1 cellular context compared by ENCODE assay signal in the genomic region with DNA sequence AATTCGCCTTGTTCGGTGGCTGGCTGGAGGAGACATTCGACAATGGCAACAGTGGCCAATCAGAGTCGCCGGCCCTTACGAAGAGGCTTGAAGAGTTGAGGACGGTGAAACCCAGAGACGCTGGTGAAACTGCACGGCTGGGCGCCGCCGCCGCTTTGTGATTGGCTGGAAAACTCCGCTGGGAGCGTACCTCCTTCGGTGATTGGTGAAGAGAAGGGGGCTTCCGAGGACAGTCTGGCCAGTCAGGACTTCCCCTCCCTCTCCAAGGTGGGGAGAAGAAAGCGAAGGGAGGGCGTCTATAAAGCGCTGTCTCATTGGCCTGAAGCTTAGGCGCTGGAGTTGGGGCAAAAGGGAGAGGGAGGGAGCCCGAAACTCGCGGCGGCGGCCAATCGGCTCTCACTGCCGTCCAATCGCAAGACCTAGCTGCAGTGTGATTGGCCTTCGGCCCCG.
A peak's percentile ranks its signal among the peaks of the same experiment; 100 is the strongest.
TF ChIP-seq lines count a peak whose summit lies in the region.

No MANE protein-coding gene starts in this region.

TF ChIP-seq in HepG2, 621 proteins besides CTCF, POLR2A, EP300 and RAD21 (continued from another document and continues in another):
- no peak for TF ChIP-seq ZNF407 (CRISPR knock-in tag; IDR thresholded peaks at IDR 0.05; ENCODE audit: not compliant biosample characterization)
- TF ChIP-seq ZNF879 (CRISPR knock-in tag; IDR thresholded peaks at IDR 0.05), result no peak
- TF ChIP-seq ZNF547 (CRISPR knock-in tag; IDR thresholded peaks at IDR 0.05), result no peak
- TF ChIP-seq RFXAP (CRISPR knock-in tag; IDR thresholded peaks at IDR 0.05; ENCODE audit: borderline replicate concordance), result peak; percentile 98
- no peak for TF ChIP-seq ZNF589 (CRISPR knock-in tag; conservative IDR thresholded peaks at IDR 0.05)
- no peak for TF ChIP-seq ZNF441 (CRISPR knock-in tag; IDR thresholded peaks at IDR 0.05; ENCODE audit: borderline replicate concordance)
- no peak for TF ChIP-seq RELA (CRISPR knock-in tag; IDR thresholded peaks at IDR 0.05)
- no peak for TF ChIP-seq ATM (IDR thresholded peaks at IDR 0.05; ENCODE audit: borderline replicate concordance)
- no peak for TF ChIP-seq ZBTB46 (CRISPR knock-in tag; IDR thresholded peaks at IDR 0.05; ENCODE audit: borderline replicate concordance)
- TF ChIP-seq ZNF761 (CRISPR knock-in tag; conservative IDR thresholded peaks at IDR 0.05), result no peak
- TF ChIP-seq ELF4 (CRISPR knock-in tag; IDR thresholded peaks at IDR 0.05; ENCODE audit: borderline replicate concordance), result no peak
- no peak for TF ChIP-seq PLRG1 (conservative IDR thresholded peaks at IDR 0.05)
- TF ChIP-seq, protein P1, sequence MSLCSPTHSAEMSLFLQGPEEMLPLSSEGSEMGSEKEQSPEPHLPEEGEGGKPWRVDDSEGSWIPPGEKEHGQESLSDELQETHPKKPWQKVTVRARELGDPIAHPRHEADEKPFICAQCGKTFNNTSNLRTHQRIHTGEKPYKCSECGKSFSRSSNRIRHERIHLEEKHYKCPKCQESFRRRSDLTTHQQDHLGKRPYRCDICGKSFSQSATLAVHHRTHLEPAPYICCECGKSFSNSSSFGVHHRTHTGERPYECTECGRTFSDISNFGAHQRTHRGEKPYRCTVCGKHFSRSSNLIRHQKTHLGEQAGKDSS (CRISPR knock-in tag; IDR thresholded peaks at IDR 0.05; ENCODE audit: borderline replicate concordance, low read depth), result no peak
- TF ChIP-seq, protein P2, sequence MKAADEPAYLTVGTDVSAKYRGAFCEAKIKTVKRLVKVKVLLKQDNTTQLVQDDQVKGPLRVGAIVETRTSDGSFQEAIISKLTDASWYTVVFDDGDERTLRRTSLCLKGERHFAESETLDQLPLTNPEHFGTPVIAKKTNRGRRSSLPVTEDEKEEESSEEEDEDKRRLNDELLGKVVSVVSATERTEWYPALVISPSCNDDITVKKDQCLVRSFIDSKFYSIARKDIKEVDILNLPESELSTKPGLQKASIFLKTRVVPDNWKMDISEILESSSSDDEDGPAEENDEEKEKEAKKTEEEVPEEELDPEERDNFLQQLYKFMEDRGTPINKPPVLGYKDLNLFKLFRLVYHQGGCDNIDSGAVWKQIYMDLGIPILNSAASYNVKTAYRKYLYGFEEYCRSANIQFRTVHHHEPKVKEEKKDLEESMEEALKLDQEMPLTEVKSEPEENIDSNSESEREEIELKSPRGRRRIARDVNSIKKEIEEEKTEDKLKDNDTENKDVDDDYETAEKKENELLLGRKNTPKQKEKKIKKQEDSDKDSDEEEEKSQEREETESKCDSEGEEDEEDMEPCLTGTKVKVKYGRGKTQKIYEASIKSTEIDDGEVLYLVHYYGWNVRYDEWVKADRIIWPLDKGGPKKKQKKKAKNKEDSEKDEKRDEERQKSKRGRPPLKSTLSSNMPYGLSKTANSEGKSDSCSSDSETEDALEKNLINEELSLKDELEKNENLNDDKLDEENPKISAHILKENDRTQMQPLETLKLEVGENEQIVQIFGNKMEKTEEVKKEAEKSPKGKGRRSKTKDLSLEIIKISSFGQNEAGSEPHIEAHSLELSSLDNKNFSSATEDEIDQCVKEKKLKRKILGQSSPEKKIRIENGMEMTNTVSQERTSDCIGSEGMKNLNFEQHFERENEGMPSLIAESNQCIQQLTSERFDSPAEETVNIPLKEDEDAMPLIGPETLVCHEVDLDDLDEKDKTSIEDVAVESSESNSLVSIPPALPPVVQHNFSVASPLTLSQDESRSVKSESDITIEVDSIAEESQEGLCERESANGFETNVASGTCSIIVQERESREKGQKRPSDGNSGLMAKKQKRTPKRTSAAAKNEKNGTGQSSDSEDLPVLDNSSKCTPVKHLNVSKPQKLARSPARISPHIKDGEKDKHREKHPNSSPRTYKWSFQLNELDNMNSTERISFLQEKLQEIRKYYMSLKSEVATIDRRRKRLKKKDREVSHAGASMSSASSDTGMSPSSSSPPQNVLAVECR (CRISPR knock-in tag; IDR thresholded peaks at IDR 0.05; ENCODE audit: borderline replicate concordance), result no peak
- TF ChIP-seq HOXA3 (CRISPR knock-in tag; IDR thresholded peaks at IDR 0.05), result peak; percentile 30; the same call in 1 of the 2 replicates
- no peak for TF ChIP-seq TBX2 (CRISPR knock-in tag; IDR thresholded peaks at IDR 0.05; ENCODE audit: borderline replicate concordance)
- no peak for TF ChIP-seq TRIM24 (CRISPR knock-in tag; IDR thresholded peaks at IDR 0.05)
- TF ChIP-seq UBTF (CRISPR knock-in tag; IDR thresholded peaks at IDR 0.05), result no peak
- no peak for TF ChIP-seq EHMT2 (IDR thresholded peaks at IDR 0.05; ENCODE audit: borderline replicate concordance, low read depth, low read length)
- TF ChIP-seq, protein P3, sequence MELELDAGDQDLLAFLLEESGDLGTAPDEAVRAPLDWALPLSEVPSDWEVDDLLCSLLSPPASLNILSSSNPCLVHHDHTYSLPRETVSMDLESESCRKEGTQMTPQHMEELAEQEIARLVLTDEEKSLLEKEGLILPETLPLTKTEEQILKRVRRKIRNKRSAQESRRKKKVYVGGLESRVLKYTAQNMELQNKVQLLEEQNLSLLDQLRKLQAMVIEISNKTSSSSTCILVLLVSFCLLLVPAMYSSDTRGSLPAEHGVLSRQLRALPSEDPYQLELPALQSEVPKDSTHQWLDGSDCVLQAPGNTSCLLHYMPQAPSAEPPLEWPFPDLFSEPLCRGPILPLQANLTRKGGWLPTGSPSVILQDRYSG (CRISPR knock-in tag; IDR thresholded peaks at IDR 0.05), result no peak
- TF ChIP-seq ZKSCAN8 (CRISPR knock-in tag; IDR thresholded peaks at IDR 0.05; ENCODE audit: borderline replicate concordance), result no peak
- no peak for TF ChIP-seq TOPORS (CRISPR knock-in tag; IDR thresholded peaks at IDR 0.05)
- TF ChIP-seq SIX4 (CRISPR knock-in tag; IDR thresholded peaks at IDR 0.05), result no peak
- no peak for TF ChIP-seq ISX (CRISPR knock-in tag; conservative IDR thresholded peaks at IDR 0.05)
- no peak for TF ChIP-seq DNMT1 (CRISPR knock-in tag; IDR thresholded peaks at IDR 0.05)
- TF ChIP-seq MAZ (IDR thresholded peaks at IDR 0.05; ENCODE audit: borderline replicate concordance, low read depth, low read length), result peak; percentile 90; the same call in 1 of the 2 replicates
- no peak for TF ChIP-seq MAZ (CRISPR knock-in tag; IDR thresholded peaks at IDR 0.05; ENCODE audit: low read depth)
- TF ChIP-seq NFYB (CRISPR knock-in tag; IDR thresholded peaks at IDR 0.05), result peak; percentile 95
- no peak for TF ChIP-seq ZNF737 (CRISPR knock-in tag; IDR thresholded peaks at IDR 0.05; ENCODE audit: borderline replicate concordance)
- TF ChIP-seq, protein P4, sequence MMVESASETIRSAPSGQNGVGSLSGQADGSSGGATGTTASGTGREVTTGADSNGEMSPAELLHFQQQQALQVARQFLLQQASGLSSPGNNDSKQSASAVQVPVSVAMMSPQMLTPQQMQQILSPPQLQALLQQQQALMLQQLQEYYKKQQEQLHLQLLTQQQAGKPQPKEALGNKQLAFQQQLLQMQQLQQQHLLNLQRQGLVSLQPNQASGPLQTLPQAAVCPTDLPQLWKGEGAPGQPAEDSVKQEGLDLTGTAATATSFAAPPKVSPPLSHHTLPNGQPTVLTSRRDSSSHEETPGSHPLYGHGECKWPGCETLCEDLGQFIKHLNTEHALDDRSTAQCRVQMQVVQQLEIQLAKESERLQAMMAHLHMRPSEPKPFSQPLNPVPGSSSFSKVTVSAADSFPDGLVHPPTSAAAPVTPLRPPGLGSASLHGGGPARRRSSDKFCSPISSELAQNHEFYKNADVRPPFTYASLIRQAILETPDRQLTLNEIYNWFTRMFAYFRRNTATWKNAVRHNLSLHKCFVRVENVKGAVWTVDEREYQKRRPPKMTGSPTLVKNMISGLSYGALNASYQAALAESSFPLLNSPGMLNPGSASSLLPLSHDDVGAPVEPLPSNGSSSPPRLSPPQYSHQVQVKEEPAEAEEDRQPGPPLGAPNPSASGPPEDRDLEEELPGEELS (CRISPR knock-in tag; IDR thresholded peaks at IDR 0.05), result peak; percentile 2; the same call in 1 of the 2 replicates
- no peak for TF ChIP-seq MZF1 (CRISPR knock-in tag; IDR thresholded peaks at IDR 0.05; ENCODE audit: borderline replicate concordance)
- TF ChIP-seq PATZ1 (CRISPR knock-in tag; IDR thresholded peaks at IDR 0.05), result peak; percentile 87
- TF ChIP-seq ZNF20 (CRISPR knock-in tag; IDR thresholded peaks at IDR 0.05), result no peak
- peak; percentile 77 for TF ChIP-seq RFX5 (IDR thresholded peaks at IDR 0.05; ENCODE audit: low read depth, low read length)
- TF ChIP-seq TMF1 (CRISPR knock-in tag; IDR thresholded peaks at IDR 0.05; ENCODE audit: low read depth), result no peak
